7 cellular contexts compared by ENCODE assay signal in genomic region chr2:232634319-232635150, GRCh38. TPM values are rescaled to one million over a fixed set of nuclear protein-coding genes. Genes with fewer than 3 reads are reported as not detected.
DNase-seq lines count a peak whose midpoint lies in the region; ATAC-seq and TF ChIP-seq lines count a peak whose summit lies in the region.

No MANE protein-coding gene starts in this region.

- no peaks in the 10 kb centered on the region for H3K36me3 ChIP-seq in ascending aorta
- no peaks in the 10 kb centered on the region for H3K36me3 ChIP-seq in smooth muscle cell (ENCODE audit: low read depth)

- no peak for ATAC-seq in HG03342 (IDR thresholded peaks at IDR 0.05; ENCODE audit: unreplicated experiment)
- ATAC-seq in GM18861 (IDR thresholded peaks at IDR 0.05; ENCODE audit: unreplicated experiment): no peak

- 5% methylated on average over 42 of the region's 50 CpGs for WGBS in smooth muscle cell (ENCODE audit: low lambda C conversion rate)

- no peak overlapping the region for H3K27ac Mint-ChIP-seq in immature natural killer cell

- peaks cover 14 to 30% (median 18%) of the 10 kb centered on the region in 3 donors for H3K27me3 Mint-ChIP-seq in immature natural killer cell (ENCODE audit: low read depth in 3 of 3)

- peak overlapping the region; percentile 95 for H3K4me2 ChIP-seq in smooth muscle cell

- H3K36me3 Mint-ChIP-seq in immature natural killer cell: no peaks in the 10 kb centered on the region

- no peaks in the 10 kb centered on the region for H3F3A ChIP-seq in smooth muscle cell (ENCODE audit: low read depth)

- H3K9me3 ChIP-seq in ascending aorta: no peaks in the 10 kb centered on the region
- no peaks in the 10 kb centered on the region for H3K9me3 ChIP-seq in smooth muscle cell (replicated peaks; ENCODE audit: low read depth)

- H2AFZ ChIP-seq in smooth muscle cell (ENCODE audit: low read depth): peak overlapping the region; percentile 99

- peak overlapping the region; percentile 23 to 58 (median 40) for H3K4me3 Mint-ChIP-seq in immature natural killer cell

- peak overlapping the region; percentile 24 for H3K9ac ChIP-seq in smooth muscle cell (ENCODE audit: low read depth)

- H3K4me1 ChIP-seq in ascending aorta: peaks cover 0 to 29% of the 10 kb centered on the region in 2 donors
- peaks cover 4% of the 10 kb centered on the region for H3K4me1 ChIP-seq in smooth muscle cell (ENCODE audit: low read depth)

- no peaks in the 10 kb centered on the region for H3K79me2 ChIP-seq in smooth muscle cell (ENCODE audit: low read depth)

- TF ChIP-seq CTCF in ascending aorta (IDR thresholded peaks at IDR 0.05): peak in 1 of 3 experiments; percentile 11
- TF ChIP-seq CTCF in smooth muscle cell (IDR thresholded peaks at IDR 0.05; ENCODE audit: borderline replicate concordance, insufficient read depth, poor library complexity, severe bottlenecking): no peak

- H3K4me3 ChIP-seq in ascending aorta (peak overlapping the region; percentile 78 to 92), smooth muscle cell (peak overlapping the region; percentile 81)

- peaks cover 0 to 3% of the 10 kb centered on the region in 2 donors for H3K4me1 Mint-ChIP-seq in immature natural killer cell

- peaks cover 0 to 1% (median 0%) of the 10 kb centered on the region in 6 donors for H3K9me3 Mint-ChIP-seq in immature natural killer cell

- H4K20me1 ChIP-seq in smooth muscle cell (ENCODE audit: low read depth): no peaks in the 10 kb centered on the region

- DNase-seq in HK-2 (ENCODE audit: unreplicated experiment): peak; percentile 61
- peak in 1 of 2 donors; percentile 88 for DNase-seq in ascending aorta (ENCODE audit: low spot score in 2 of 2)
- no peak for DNase-seq in immature natural killer cell
- DNase-seq in smooth muscle cell (lab: John Stamatoyannopoulos, UW; ENCODE audit: unreplicated experiment): no peak
- DNase-seq in GDM1 (lab: John Stamatoyannopoulos, UW): no peak

- intact Hi-C loops in ascending aorta (cut with DNase I): loop anchor here (10.0 kb wide), 1 partner anchor 780 kb away; no protein-coding TSS in a partner anchor

- H3K27me3 ChIP-seq in ascending aorta (no peaks in the 10 kb centered on the region), smooth muscle cell (ENCODE audit: low read depth) (no peaks in the 10 kb centered on the region)

- H3K27ac ChIP-seq in ascending aorta (peak overlapping the region; percentile 90 to 99), smooth muscle cell (ENCODE audit: low read depth) (no peak overlapping the region)

RNA-seq across cellular contexts. Expression of gene EFHD1, which starts 1.1 kb away (rescaled TPM):
- total RNA-seq in ascending aorta (142 TPM), smooth muscle cell (6.4 and 7.7 TPM in 2 replicates)
- polyA plus RNA-seq in immature natural killer cell (under 1 TPM in 1 of 3 donors, not detected in 2; 0.71 TPM), smooth muscle cell (19.2 and 25.1 TPM in 2 replicates)

Comparison
In these comparisons a context has a peak if more than half of its experiments do, and no peak if none do; other contexts are left out.
1. RNA of gene EFHD1, which starts 1.1 kb away (total RNA-seq): 142 TPM in ascending aorta (single experiment); 6.4 to 7.7 TPM in smooth muscle cell; every median in the first group is over 10 times any median in the second.